1 cellular context compared by ENCODE assay signal in genomic region chr16:18789850-18790706, GRCh38.
TF ChIP-seq lines count a peak whose summit lies in the region.

Gene RPS15A, minus strand, starts transcription at chr16:18790334. Its CDS starts 1,221 bp downstream, at chr16:18789113.

TF ChIP-seq in K562, 482 proteins besides CTCF, POLR2A, EP300 and RAD21 (continued from another document and continues in another):
- no peak for TF ChIP-seq ZNF609 (CRISPR knock-in tag; IDR thresholded peaks at IDR 0.05; ENCODE audit: borderline replicate concordance)
- TF ChIP-seq ETS1 (conservative IDR thresholded peaks at IDR 0.05; ENCODE audit: control insufficient read depth, low read depth, low read length): no peak
- TF ChIP-seq NFATC3 (IDR thresholded peaks at IDR 0.05): no peak
- TF ChIP-seq ZFX (CRISPR knock-in tag; IDR thresholded peaks at IDR 0.05): peak; percentile 99
- peak; percentile 82 for TF ChIP-seq PRPF4 (IDR thresholded peaks at IDR 0.05; ENCODE audit: insufficient read depth, low read depth, low read length, poor library complexity, severe bottlenecking)
- TF ChIP-seq MIER1 (IDR thresholded peaks at IDR 0.05; ENCODE audit: low read depth): no peak
- TF ChIP-seq SRF (CRISPR knock-in tag; IDR thresholded peaks at IDR 0.05): 0 out of 4 replicates have a peak, but pooled peaks of 1 of the 2 experiments have one; percentile 18
- peak in 1 of 2 experiments; percentile 60; a peak in 1 of 4 replicates for TF ChIP-seq ZNF639 (CRISPR knock-in tag; conservative IDR thresholded peaks at IDR 0.05 in 1 of 2, IDR thresholded peaks at IDR 0.05 in 1 of 2)
- TF ChIP-seq ZNF668 (CRISPR knock-in tag; IDR thresholded peaks at IDR 0.05): no peak
- TF ChIP-seq CGGBP1 (CRISPR knock-in tag; IDR thresholded peaks at IDR 0.05): no peak
- TF ChIP-seq RFX7 (CRISPR knock-in tag; IDR thresholded peaks at IDR 0.05): no peak
- TF ChIP-seq SP2 (IDR thresholded peaks at IDR 0.05; ENCODE audit: extremely low read depth, low read depth, low read length, poor library complexity, severe bottlenecking): no peak
- TF ChIP-seq TCF7L2 (IDR thresholded peaks at IDR 0.05; ENCODE audit: low read depth, low read length): peak; percentile 22; the same call in 1 of the 2 replicates
- peak; percentile 96 for TF ChIP-seq MYC (IDR thresholded peaks at IDR 0.05; ENCODE audit: low read depth, low read length)
- peak; percentile 91; the same call in 1 of the 2 replicates for TF ChIP-seq MYC (CRISPR knock-in tag; IDR thresholded peaks at IDR 0.05; ENCODE audit: borderline replicate concordance, low read depth)
- no peak for TF ChIP-seq HSF4 (CRISPR knock-in tag; IDR thresholded peaks at IDR 0.05; ENCODE audit: borderline replicate concordance)
- TF ChIP-seq SIN3A (IDR thresholded peaks at IDR 0.05; ENCODE audit: borderline replicate concordance in 2 of 2, control insufficient read depth in 1 of 2, low read depth in 2 of 2, low read length in 2 of 2): peak; percentile 27 to 45; a peak in 1 of 4 replicates
- TF ChIP-seq U2AF2 (optimal IDR thresholded peaks at IDR 0.05; ENCODE audit: low read depth, low read length): no peak
- 0 out of 2 replicates have a peak, but pooled peaks have one; percentile 13 for TF ChIP-seq ELF4 (CRISPR knock-in tag; IDR thresholded peaks at IDR 0.05)
- peak; percentile 45; the same call in 1 of the 2 replicates for TF ChIP-seq CTBP1 (IDR thresholded peaks at IDR 0.05; ENCODE audit: borderline replicate concordance)
- TF ChIP-seq MCM5 (IDR thresholded peaks at IDR 0.05; ENCODE audit: low read depth): no peak
- TF ChIP-seq CBX1 (IDR thresholded peaks at IDR 0.05; ENCODE audit: low read depth): no peak; the same call in 1 of the 2 replicates
- TF ChIP-seq CCNT2 (IDR thresholded peaks at IDR 0.05; ENCODE audit: borderline replicate concordance, extremely low read depth, insufficient read length, low read depth, low read length): no peak
- no peak for TF ChIP-seq GATA2 (CRISPR knock-in tag; IDR thresholded peaks at IDR 0.05)
- TF ChIP-seq HMG20A (CRISPR knock-in tag; conservative IDR thresholded peaks at IDR 0.05): no peak
- peak; percentile 96 for TF ChIP-seq CHD2 (IDR thresholded peaks at IDR 0.05; ENCODE audit: low read depth, low read length)
- peak in 1 of 2 experiments; percentile 23; a peak in 2 of 4 replicates for TF ChIP-seq ARNT (IDR thresholded peaks at IDR 0.05)
- TF ChIP-seq TFAP4 (CRISPR knock-in tag; IDR thresholded peaks at IDR 0.05; ENCODE audit: borderline replicate concordance): peak; percentile 76; the same call in 1 of the 2 replicates
- TF ChIP-seq ZHX1 (conservative IDR thresholded peaks at IDR 0.05; ENCODE audit: low read length): peak; percentile 52; the same call in 1 of the 2 replicates
- no peak for TF ChIP-seq ZNF398 (CRISPR knock-in tag; IDR thresholded peaks at IDR 0.05)
- TF ChIP-seq SMAD2 (IDR thresholded peaks at IDR 0.05; ENCODE audit: low read depth, low read length): no peak
- peak; percentile 58 to 67; a peak in 3 of 4 replicates for TF ChIP-seq MNT (conservative IDR thresholded peaks at IDR 0.05)
- TF ChIP-seq POLR2H (tag; IDR thresholded peaks at IDR 0.05; ENCODE audit: low read depth): peak; percentile 96
- TF ChIP-seq GTF2A2 (tag; IDR thresholded peaks at IDR 0.05): peak; percentile 71
- TF ChIP-seq HNRNPL (IDR thresholded peaks at IDR 0.05; ENCODE audit: low read depth, low read length): no peak
- TF ChIP-seq NR2C2 (CRISPR knock-in tag; IDR thresholded peaks at IDR 0.05): peak; percentile 18; the same call in 1 of the 2 replicates
- TF ChIP-seq NR2C2 (tag; IDR thresholded peaks at IDR 0.05): peak; percentile 53; the same call in 1 of the 2 replicates
- no peak for TF ChIP-seq MXD1 (CRISPR knock-in tag; IDR thresholded peaks at IDR 0.05; ENCODE audit: borderline replicate concordance, poor library complexity, severe bottlenecking)
- no peak; the same call in 1 of the 2 replicates for TF ChIP-seq NCOR1 (IDR thresholded peaks at IDR 0.05)
- no peak for TF ChIP-seq GATAD2B (IDR thresholded peaks at IDR 0.05; ENCODE audit: borderline replicate concordance)
- TF ChIP-seq ATF1 (CRISPR knock-in tag; IDR thresholded peaks at IDR 0.05): no peak
- peak; percentile 71 for TF ChIP-seq ATF1 (tag; IDR thresholded peaks at IDR 0.05)
- TF ChIP-seq NFYB (IDR thresholded peaks at IDR 0.05; ENCODE audit: extremely low read depth, insufficient read length): no peak
- TF ChIP-seq ZMIZ1 (IDR thresholded peaks at IDR 0.05; ENCODE audit: low read depth in 2 of 2, low read length in 2 of 2): peak in 1 of 2 experiments; percentile 93; a peak in 2 of 4 replicates
